Comparison of ENCODE assay signal across 9 cellular contexts in genomic region chr22:37999640-38000272, GRCh38. TPM values are rescaled to one million over a fixed set of nuclear protein-coding genes. Genes with fewer than 3 reads are reported as not detected.
A peak's percentile ranks its signal among the peaks of the same experiment; 100 is the strongest.
DNase-seq lines count a peak whose midpoint lies in the region; ATAC-seq and TF ChIP-seq lines count a peak whose summit lies in the region.
"Had no signal": no experiment of that assay in that cellular context is flagged by ENCODE, and none has a peak within 500 bp of the region (broad histone marks: within the 10 kb centered on the region; RNA-seq: fewer than 3 reads in every experiment).

No MANE protein-coding gene starts in this region.

- H2AFZ ChIP-seq in fibroblast of lung (ENCODE audit: low read length): no peak overlapping the region

- no peaks in the 10 kb centered on the region for H3K9me3 ChIP-seq in RWPE2 (ENCODE audit: severe bottlenecking)
- H3K9me3 ChIP-seq in fibroblast of lung (ENCODE audit: control insufficient read depth, insufficient read depth, low read depth, low read length): no peaks in the 10 kb centered on the region

- H3K4me1 ChIP-seq in RWPE2 (ENCODE audit: insufficient read depth, poor library complexity, severe bottlenecking) (peaks cover 24% of the 10 kb centered on the region), fibroblast of lung (ENCODE audit: control insufficient read depth, extremely low read depth, insufficient read depth, low read length) (no peaks in the 10 kb centered on the region)

- H3K9ac ChIP-seq in fibroblast of lung (ENCODE audit: insufficient read depth, low read length): no peak overlapping the region

- H3K79me2 ChIP-seq in fibroblast of lung (ENCODE audit: control insufficient read depth, insufficient read depth, low read length): no peaks in the 10 kb centered on the region

- no peaks in the 10 kb centered on the region for H3K9me3 Mint-ChIP-seq in activated naive CD8-positive, alpha-beta T cell treated with anti-CD3 and anti-CD28 coated beads, Interleukin-2, amount 50 U/mL, for 24 hours
- no peaks in the 10 kb centered on the region for H3K9me3 Mint-ChIP-seq in activated naive CD8-positive, alpha-beta T cell treated with anti-CD3 and anti-CD28 coated beads for 36 hours

- H3K36me3 ChIP-seq in RWPE2 (ENCODE audit: low read depth): no peaks in the 10 kb centered on the region
- no peaks in the 10 kb centered on the region for H3K36me3 ChIP-seq in fibroblast of lung (ENCODE audit: control insufficient read depth, insufficient read depth, low read length)

- no peak overlapping the region for H3K4me2 ChIP-seq in fibroblast of lung (ENCODE audit: extremely low read depth, insufficient read depth, low read length)

- DNase-seq in activated naive CD8-positive, alpha-beta T cell treated with anti-CD3 and anti-CD28 coated beads, Interleukin-2, amount 50 U/mL, for 24 hours: no peak
- no peak for DNase-seq in activated naive CD8-positive, alpha-beta T cell treated with anti-CD3 and anti-CD28 coated beads for 36 hours
- DNase-seq in RWPE2 (ENCODE audit: low spot score) (peak; percentile 88), fibroblast of lung (ENCODE audit: low read depth in 2 of 2) (peak; percentile 53 to 85), amniotic stem cell (lab: John Stamatoyannopoulos, UW) (no peak), GM20000 (ENCODE audit: low spot score) (no peak)
- DNase-seq in NK-92 treated with Interleukin-12 subunit alpha and Interleukin-12 subunit beta, amount 100 ng/mL, for 24 hours (lab: John Stamatoyannopoulos, UW): no peak
- DNase-seq: NCI-H1048 had no signal

- H3K4me3 ChIP-seq in RWPE2 (ENCODE audit: severe bottlenecking) (no peak overlapping the region), fibroblast of lung (replicated peaks in 1 of 4; ENCODE audit: control extremely low read depth in 1 of 4, insufficient read depth in 1 of 4, low read depth in 3 of 4, low read length in 4 of 4) (no peak overlapping the region)

- no peak overlapping the region for H3K27ac Mint-ChIP-seq in activated naive CD8-positive, alpha-beta T cell treated with anti-CD3 and anti-CD28 coated beads, Interleukin-2, amount 50 U/mL, for 24 hours
- no peak overlapping the region for H3K27ac Mint-ChIP-seq in activated naive CD8-positive, alpha-beta T cell treated with anti-CD3 and anti-CD28 coated beads for 36 hours

- H3K27ac ChIP-seq in RWPE2 (ENCODE audit: poor library complexity, severe bottlenecking): peak overlapping the region; percentile 71
- H3K27ac ChIP-seq in fibroblast of lung (ENCODE audit: insufficient read depth, low read length): no peak overlapping the region
- peak overlapping the region; percentile 98 for H3K27ac ChIP-seq in temporal lobe (ENCODE audit: low read depth, low read length)

- H3K27me3 ChIP-seq in RWPE2 (ENCODE audit: insufficient read depth, poor library complexity, severe bottlenecking) (no peaks in the 10 kb centered on the region), fibroblast of lung (ENCODE audit: control insufficient read depth, insufficient read depth, low read length) (peaks cover 4% of the 10 kb centered on the region)

- no peaks in the 10 kb centered on the region for H3K27me3 Mint-ChIP-seq in activated naive CD8-positive, alpha-beta T cell treated with anti-CD3 and anti-CD28 coated beads, Interleukin-2, amount 50 U/mL, for 24 hours
- no peaks in the 10 kb centered on the region for H3K27me3 Mint-ChIP-seq in activated naive CD8-positive, alpha-beta T cell treated with anti-CD3 and anti-CD28 coated beads for 36 hours

- no peak overlapping the region for H3K4me3 Mint-ChIP-seq in activated naive CD8-positive, alpha-beta T cell treated with anti-CD3 and anti-CD28 coated beads, Interleukin-2, amount 50 U/mL, for 24 hours
- no peak overlapping the region for H3K4me3 Mint-ChIP-seq in activated naive CD8-positive, alpha-beta T cell treated with anti-CD3 and anti-CD28 coated beads for 36 hours

- H3K4me1 Mint-ChIP-seq in activated naive CD8-positive, alpha-beta T cell treated with anti-CD3 and anti-CD28 coated beads, Interleukin-2, amount 50 U/mL, for 24 hours: peaks cover 11% of the 10 kb centered on the region
- peaks cover 4% of the 10 kb centered on the region for H3K4me1 Mint-ChIP-seq in activated naive CD8-positive, alpha-beta T cell treated with anti-CD3 and anti-CD28 coated beads for 36 hours

- peak; percentile 41 for ATAC-seq in activated naive CD8-positive, alpha-beta T cell treated with anti-CD3 and anti-CD28 coated beads, Interleukin-2, amount 50 U/mL, for 24 hours
- peak; percentile 84 for ATAC-seq in RWPE2 (ENCODE audit: low read depth)

- H4K20me1 ChIP-seq in fibroblast of lung (ENCODE audit: control insufficient read depth, extremely low read depth, insufficient read depth, low read length): no peaks in the 10 kb centered on the region

- TF ChIP-seq CTCF in RWPE2 (IDR thresholded peaks at IDR 0.05; ENCODE audit: poor library complexity, severe bottlenecking): peak; percentile 17
- TF ChIP-seq CTCF in fibroblast of lung (conservative IDR thresholded peaks at IDR 0.05 in 1 of 2, IDR thresholded peaks at IDR 0.05 in 1 of 2; ENCODE audit: low read depth in 1 of 2, low read length in 2 of 2): no peak
- TF ChIP-seq CTCF in GM20000 (IDR thresholded peaks at IDR 0.05; ENCODE audit: extremely low read depth, missing control alignments): no peak

- no peaks in the 10 kb centered on the region for H3K36me3 Mint-ChIP-seq in activated naive CD8-positive, alpha-beta T cell treated with anti-CD3 and anti-CD28 coated beads, Interleukin-2, amount 50 U/mL, for 24 hours (ENCODE audit: low read depth)
- no peaks in the 10 kb centered on the region for H3K36me3 Mint-ChIP-seq in activated naive CD8-positive, alpha-beta T cell treated with anti-CD3 and anti-CD28 coated beads for 36 hours

RNA-seq across cellular contexts. Expression of gene SOX10, which starts 15.4 kb away (rescaled TPM):
- total RNA-seq in activated naive CD8-positive, alpha-beta T cell treated with anti-CD3 and anti-CD28 coated beads for 36 hours: not detected
- total RNA-seq in fibroblast of lung: not detected in 2 replicates
- polyA plus RNA-seq in fibroblast of lung: not detected in 2 replicates
- not detected in 2 replicates for polyA plus RNA-seq in fibroblast of lung (2012)
- not detected in 2 replicates for polyA minus RNA-seq in fibroblast of lung (ENCODE audit: low replicate concordance)
- 5.2 TPM for total RNA-seq in temporal lobe

RNA-seq across cellular contexts. Expression of gene POLR2F, which starts 46.3 kb away (rescaled TPM):
- total RNA-seq in activated naive CD8-positive, alpha-beta T cell treated with anti-CD3 and anti-CD28 coated beads for 36 hours: 100 to 1,000 TPM; 131 to 140 TPM
- 31.9 and 47.3 TPM in 2 replicates for total RNA-seq in fibroblast of lung
- polyA plus RNA-seq in fibroblast of lung: 82.0 and 109 TPM in 2 replicates
- 131 and 159 TPM in 2 replicates for polyA plus RNA-seq in fibroblast of lung (2012)
- 32.9 and 33.0 TPM in 2 replicates for polyA minus RNA-seq in fibroblast of lung (ENCODE audit: low replicate concordance)
- 53.4 TPM for total RNA-seq in temporal lobe

RNA-seq across cellular contexts. Expression of gene C22orf23, which starts 46.4 kb away (rescaled TPM):
- under 1 TPM; 0.40 to 0.41 TPM for total RNA-seq in activated naive CD8-positive, alpha-beta T cell treated with anti-CD3 and anti-CD28 coated beads for 36 hours
- total RNA-seq in fibroblast of lung (0.17 and 0.26 TPM in 2 replicates), temporal lobe (0.25 TPM)
- polyA plus RNA-seq in fibroblast of lung: 0.37 and 0.43 TPM in 2 replicates
- 0.73 and 1.3 TPM in 2 replicates for polyA plus RNA-seq in fibroblast of lung (2012)
- polyA minus RNA-seq in fibroblast of lung (ENCODE audit: low replicate concordance): not detected in 2 replicates

RNA-seq across cellular contexts. Expression of gene PICK1, which starts 57.4 kb away (rescaled TPM):
- 10 to 100 TPM; 19.3 TPM for total RNA-seq in activated naive CD8-positive, alpha-beta T cell treated with anti-CD3 and anti-CD28 coated beads for 36 hours
- total RNA-seq in fibroblast of lung (5.9 and 7.8 TPM in 2 replicates), temporal lobe (21.6 TPM)
- 7.8 and 11.1 TPM in 2 replicates for polyA plus RNA-seq in fibroblast of lung
- polyA plus RNA-seq in fibroblast of lung (2012): 6.7 and 7.2 TPM in 2 replicates
- 0.85 and 11.1 TPM in 2 replicates for polyA minus RNA-seq in fibroblast of lung (ENCODE audit: low replicate concordance)

Comparison
In these comparisons a context has a peak if more than half of its experiments do, and no peak if none do; other contexts are left out.
1. DNase-seq: peak in RWPE2 (single experiment) and fibroblast of lung (2 of 2); none in activated naive CD8-positive, alpha-beta T cell treated with anti-CD3 and anti-CD28 coated beads, Interleukin-2, amount 50 U/mL, for 24 hours (single experiment), activated naive CD8-positive, alpha-beta T cell treated with anti-CD3 and anti-CD28 coated beads for 36 hours (single experiment), NK-92 treated with Interleukin-12 subunit alpha and Interleukin-12 subunit beta, amount 100 ng/mL, for 24 hours (single experiment), amniotic stem cell (single experiment) and GM20000 (single experiment).